Comparison of ENCODE assay signal across 1 cellular context in genomic region chr16:30010817-30011504, GRCh38.
TF ChIP-seq lines count a peak whose summit lies in the region.

Gene DOC2A (minus strand): TSS chr16:30011027. CDS start chr16:30010222, 805 bp downstream.

TF ChIP-seq in HEK293, 187 proteins besides CTCF, POLR2A, EP300 and RAD21 (continued from another document and continues in another):
- no peak for TF ChIP-seq ATF2 (tag by site-specific recombination; IDR thresholded peaks at IDR 0.05; ENCODE audit: low read depth)
- no peak for TF ChIP-seq ZNF560 (tag by site-specific recombination; IDR thresholded peaks at IDR 0.05; ENCODE audit: borderline replicate concordance)
- TF ChIP-seq PRDM2 (tag by site-specific recombination; IDR thresholded peaks at IDR 0.05; ENCODE audit: borderline replicate concordance), result no peak
- TF ChIP-seq ZNF701 (tag by site-specific recombination; IDR thresholded peaks at IDR 0.05), result no peak
- TF ChIP-seq ZNF350 (tag by site-specific recombination; IDR thresholded peaks at IDR 0.05), result no peak
- no peak for TF ChIP-seq ZNF248 (tag by site-specific recombination; IDR thresholded peaks at IDR 0.05)
- TF ChIP-seq PRDM4 (tag by site-specific recombination; IDR thresholded peaks at IDR 0.05), result no peak
- no peak; the same call in none of the 2 replicates for TF ChIP-seq ZNF692 (tag by site-specific recombination; IDR thresholded peaks at IDR 0.05)
- TF ChIP-seq ZNF23 (tag by site-specific recombination; IDR thresholded peaks at IDR 0.05; ENCODE audit: borderline replicate concordance), result no peak
- TF ChIP-seq OVOL3 (tag by site-specific recombination; IDR thresholded peaks at IDR 0.05), result no peak
- no peak for TF ChIP-seq ZNF488 (tag by site-specific recombination; IDR thresholded peaks at IDR 0.05)
- no peak for TF ChIP-seq REST (tag by site-specific recombination; IDR thresholded peaks at IDR 0.05)
- no peak for TF ChIP-seq ZNF354C (tag by site-specific recombination; IDR thresholded peaks at IDR 0.05; ENCODE audit: borderline replicate concordance, low read depth)
- no peak for TF ChIP-seq ZBTB6 (tag by site-specific recombination; IDR thresholded peaks at IDR 0.05)
- no peak for TF ChIP-seq ZNF549 (tag by site-specific recombination; IDR thresholded peaks at IDR 0.05)
- TF ChIP-seq KLF8 (tag by site-specific recombination; IDR thresholded peaks at IDR 0.05), result no peak
- no peak for TF ChIP-seq ZNF596 (tag by site-specific recombination; IDR thresholded peaks at IDR 0.05)
- no peak for TF ChIP-seq PRDM6 (tag by site-specific recombination; IDR thresholded peaks at IDR 0.05)
- TF ChIP-seq ZNF449 (tag by site-specific recombination; IDR thresholded peaks at IDR 0.05), result no peak
- TF ChIP-seq GLIS1 (tag by site-specific recombination; IDR thresholded peaks at IDR 0.05), result no peak; the same call in 1 of the 2 replicates
- no peak for TF ChIP-seq WT1 (tag by site-specific recombination; IDR thresholded peaks at IDR 0.05)
- TF ChIP-seq ZNF561 (tag by site-specific recombination; IDR thresholded peaks at IDR 0.05; ENCODE audit: borderline replicate concordance), result peak; percentile 48; the same call in 1 of the 2 replicates
- no peak for TF ChIP-seq BCL11A (tag by site-specific recombination; IDR thresholded peaks at IDR 0.05; ENCODE audit: low read depth)
- TF ChIP-seq ZSCAN4 (tag by site-specific recombination; IDR thresholded peaks at IDR 0.05), result peak; percentile 86
- no peak for TF ChIP-seq ZNF280D (tag by site-specific recombination; IDR thresholded peaks at IDR 0.05)
